Comparison of ENCODE assay signal across 19 cellular contexts in genomic region chr12:124297389-124297788, GRCh38. TPM values are rescaled to one million over a fixed set of nuclear protein-coding genes. Genes with fewer than 3 reads are reported as not detected.
DNase-seq lines count a peak whose midpoint lies in the region; ATAC-seq, FAIRE-seq and TF ChIP-seq lines count a peak whose summit lies in the region.
"Had no signal": no experiment of that assay in that cellular context is flagged by ENCODE, and none has a peak within 500 bp of the region (broad histone marks: within the 10 kb centered on the region; RNA-seq: fewer than 3 reads in every experiment).

No MANE protein-coding gene starts in this region.

- 95% methylated on average over 4 of the region's 4 CpGs for WGBS in smooth muscle cell (ENCODE audit: low lambda C conversion rate)
- 80 to 90% methylated on average over 2 to 3 of the region's 4 CpGs for whole genome bisulfite sequencing in gastroesophageal sphincter (ENCODE audit: low coverage in 1 of 2), 2 donors

- H3K4me3 ChIP-seq in astrocyte of the cerebellum (ENCODE audit: low read depth, low read length) (peak overlapping the region; percentile 60), endothelial cell of umbilical vein (replicated peaks in 1 of 3; ENCODE audit: insufficient read depth in 1 of 3, low read depth in 1 of 3, low read length in 3 of 3) (peak overlapping the region in 2 of 3 experiments; percentile 62 to 76), neural progenitor cell (no peak overlapping the region), smooth muscle cell (peak overlapping the region; percentile 71), gastroesophageal sphincter (no peak overlapping the region)

- TF ChIP-seq CTCF in astrocyte of the cerebellum (IDR thresholded peaks at IDR 0.05; ENCODE audit: low read depth, low read length, missing control alignments) (no peak), endothelial cell of umbilical vein (IDR thresholded peaks at IDR 0.05; ENCODE audit: extremely low read depth in 1 of 2, insufficient read depth in 1 of 2, low read depth in 1 of 2, low read length in 2 of 2) (no peak), neural progenitor cell (IDR thresholded peaks at IDR 0.05) (no peak), smooth muscle cell (IDR thresholded peaks at IDR 0.05; ENCODE audit: borderline replicate concordance, insufficient read depth, poor library complexity, severe bottlenecking) (no peak), gastroesophageal sphincter (IDR thresholded peaks at IDR 0.05) (no peak)

- DNase-seq in astrocyte of the cerebellum (ENCODE audit: low read depth) (no peak), endothelial cell of umbilical vein (ENCODE audit: low read depth, low spot score) (no peak), neural progenitor cell (ENCODE audit: low spot score) (no peak), smooth muscle cell (lab: John Stamatoyannopoulos, UW; ENCODE audit: unreplicated experiment) (no peak), NAMALWA (ENCODE audit: low spot score) (no peak)
- no peak for DNase-seq in activated T-cell treated with anti-CD3 and anti-CD28 coated beads, Interleukin-2, amount 50 U/mL, for 72 hours
- DNase-seq: COR-L47, DMS153, H9, NCI-H1417, NCI-H187 treated with DMSO at 0.1 percent for 48 hours, NCI-H446, OCI-M1, RPMI8226, SIG-M5 had no signal

- dilution Hi-C loops in endothelial cell of umbilical vein (cut with MboI; ENCODE audit: extremely low pct_ligation_motif_present, low sequenced_read_pairs) = no loop called here

- TF ChIP-seq EP300 in gastroesophageal sphincter (IDR thresholded peaks at IDR 0.05) = no peak

- peaks cover 30% of the 10 kb centered on the region for H3K4me1 Mint-ChIP-seq in neural progenitor cell
- H3K4me1 Mint-ChIP-seq in activated T-cell treated with anti-CD3 and anti-CD28 coated beads, Interleukin-2, amount 50 U/mL, for 72 hours (ENCODE audit: low read depth) = no peaks in the 10 kb centered on the region

- H3K9me3 ChIP-seq in endothelial cell of umbilical vein (replicated peaks; ENCODE audit: control insufficient read depth, insufficient read depth, low read length) = no peaks in the 10 kb centered on the region
- H3K9me3 ChIP-seq in neural progenitor cell (ENCODE audit: low read depth) = no peaks in the 10 kb centered on the region
- H3K9me3 ChIP-seq in smooth muscle cell (replicated peaks; ENCODE audit: low read depth) = no peaks in the 10 kb centered on the region
- H3K9me3 ChIP-seq in gastroesophageal sphincter = no peaks in the 10 kb centered on the region

- H3K27me3 ChIP-seq in endothelial cell of umbilical vein (ENCODE audit: control insufficient read depth in 2 of 2, insufficient read depth in 2 of 2, low read length in 2 of 2) (no peaks in the 10 kb centered on the region), neural progenitor cell (peaks cover 37% of the 10 kb centered on the region), smooth muscle cell (ENCODE audit: low read depth) (peaks cover 11% of the 10 kb centered on the region), gastroesophageal sphincter (peaks cover 32% of the 10 kb centered on the region)

- no peaks in the 10 kb centered on the region for H3K9me1 ChIP-seq in endothelial cell of umbilical vein (replicated peaks; ENCODE audit: control insufficient read depth, extremely low read depth, insufficient read depth, low read length)

- FAIRE-seq in endothelial cell of umbilical vein (lab: Jason Lieb, UNC) = no peak
- FAIRE-seq: HTR-8/SVneo had no signal

- H3K79me2 ChIP-seq in endothelial cell of umbilical vein (ENCODE audit: control insufficient read depth, insufficient read depth, low read length) (peaks cover 69% of the 10 kb centered on the region), neural progenitor cell (ENCODE audit: low read depth) (no peaks in the 10 kb centered on the region), smooth muscle cell (ENCODE audit: low read depth) (peaks cover 4% of the 10 kb centered on the region)

- peak overlapping the region; percentile 7 for H3K27ac ChIP-seq in endothelial cell of umbilical vein (ENCODE audit: insufficient read depth, low read depth, low read length)
- no peak overlapping the region for H3K27ac ChIP-seq in neural progenitor cell
- no peak overlapping the region for H3K27ac ChIP-seq in smooth muscle cell (ENCODE audit: low read depth)
- no peak overlapping the region for H3K27ac ChIP-seq in gastroesophageal sphincter
- H3K27ac ChIP-seq: HL-60 had no signal

- no peak for TF ChIP-seq POLR2A in endothelial cell of umbilical vein (IDR thresholded peaks at IDR 0.05; ENCODE audit: low read depth, low read length)
- no peak for TF ChIP-seq POLR2A in gastroesophageal sphincter (IDR thresholded peaks at IDR 0.05)

- in situ Hi-C loops in astrocyte of the cerebellum (cut with HindIII; ENCODE audit: low sequenced_read_pairs) = no loop called here

- no TSS peak for BruUV-seq in endothelial cell of umbilical vein (replicated peaks; lab: Mats Ljungman, UMichigan)

- no peak for ATAC-seq in activated T-cell treated with anti-CD3 and anti-CD28 coated beads, Interleukin-2, amount 50 U/mL, for 72 hours (replicated peaks in 1 of 2)
- ATAC-seq in gastroesophageal sphincter (no peak), HG03039 (IDR thresholded peaks at IDR 0.05; ENCODE audit: unreplicated experiment) (no peak)

- intact Hi-C loops in endothelial cell of umbilical vein (cut with micrococcal nuclease) = loop anchor here (5.0 kb wide), 1 partner anchor 245 kb away; no protein-coding TSS in a partner anchor

- H3K4me2 ChIP-seq in endothelial cell of umbilical vein (ENCODE audit: insufficient read depth, low read length) (peak overlapping the region; percentile 71), neural progenitor cell (no peak overlapping the region), smooth muscle cell (peak overlapping the region; percentile 96)

- POLR2A ChIA-PET in endothelial cell of umbilical vein (lab: Charles Lee) = no interaction called here

- peaks cover 2% of the 10 kb centered on the region for H3K9me3 Mint-ChIP-seq in neural progenitor cell
- H3K9me3 Mint-ChIP-seq in activated T-cell treated with anti-CD3 and anti-CD28 coated beads, Interleukin-2, amount 50 U/mL, for 72 hours = no peaks in the 10 kb centered on the region

- CTCF ChIA-PET in endothelial cell of umbilical vein (lab: Charles Lee) = interaction anchor here (1.2 to 2.2 kb wide), 3 partner anchors 24 to 254 kb away, joined by 3 to 27 read pairs (median 3); no protein-coding TSS in a partner anchor

- peak overlapping the region; percentile 72 for H3K4me3 Mint-ChIP-seq in neural progenitor cell
- no peak overlapping the region for H3K4me3 Mint-ChIP-seq in activated T-cell treated with anti-CD3 and anti-CD28 coated beads, Interleukin-2, amount 50 U/mL, for 72 hours

- peaks cover 41% of the 10 kb centered on the region for H3K27me3 Mint-ChIP-seq in neural progenitor cell (ENCODE audit: insufficient read depth, low read depth)
- peaks cover 38% of the 10 kb centered on the region for H3K27me3 Mint-ChIP-seq in activated T-cell treated with anti-CD3 and anti-CD28 coated beads, Interleukin-2, amount 50 U/mL, for 72 hours (ENCODE audit: low read depth)

- H3K27ac Mint-ChIP-seq in neural progenitor cell = no peak overlapping the region
- H3K27ac Mint-ChIP-seq in activated T-cell treated with anti-CD3 and anti-CD28 coated beads, Interleukin-2, amount 50 U/mL, for 72 hours = no peak overlapping the region
- H3K27ac Mint-ChIP-seq: H9 had no signal

- peaks cover 21% of the 10 kb centered on the region for H3K4me1 ChIP-seq in endothelial cell of umbilical vein (ENCODE audit: control insufficient read depth, extremely low read depth, insufficient read depth, low read length)
- H3K4me1 ChIP-seq in neural progenitor cell = peaks cover 29% of the 10 kb centered on the region
- H3K4me1 ChIP-seq in smooth muscle cell (ENCODE audit: low read depth) = peaks cover 13% of the 10 kb centered on the region
- peaks cover 2 to 28% (median 10%) of the 10 kb centered on the region in 3 donors for H3K4me1 ChIP-seq in gastroesophageal sphincter

- peak overlapping the region; percentile 37 for H3K9ac ChIP-seq in endothelial cell of umbilical vein (replicated peaks; ENCODE audit: extremely low read depth, insufficient read depth, low read length)
- H3K9ac ChIP-seq in neural progenitor cell = no peak overlapping the region
- H3K9ac ChIP-seq in smooth muscle cell (ENCODE audit: low read depth) = no peak overlapping the region

- H2AFZ ChIP-seq in endothelial cell of umbilical vein (ENCODE audit: low read depth, low read length) = peak overlapping the region; percentile 8
- H2AFZ ChIP-seq in neural progenitor cell (replicated peaks) = no peak overlapping the region
- no peak overlapping the region for H2AFZ ChIP-seq in smooth muscle cell (ENCODE audit: low read depth)

- H3F3A ChIP-seq in neural progenitor cell (ENCODE audit: low read depth) = peaks cover 14% of the 10 kb centered on the region
- H3F3A ChIP-seq in smooth muscle cell (ENCODE audit: low read depth) = peaks cover 3% of the 10 kb centered on the region

- H4K20me1 ChIP-seq in endothelial cell of umbilical vein (replicated peaks; ENCODE audit: control insufficient read depth, extremely low read depth, insufficient read depth, low read length) (no peaks in the 10 kb centered on the region), neural progenitor cell (ENCODE audit: low read depth) (no peaks in the 10 kb centered on the region), smooth muscle cell (ENCODE audit: low read depth) (peaks cover 41% of the 10 kb centered on the region)

- H3K36me3 ChIP-seq in endothelial cell of umbilical vein (ENCODE audit: control insufficient read depth in 2 of 2, extremely low read depth in 1 of 2, insufficient read depth in 2 of 2, low read length in 2 of 2) (no peaks in the 10 kb centered on the region), neural progenitor cell (no peaks in the 10 kb centered on the region), smooth muscle cell (ENCODE audit: low read depth) (no peaks in the 10 kb centered on the region), gastroesophageal sphincter (no peaks in the 10 kb centered on the region)

- no peaks in the 10 kb centered on the region for H3K36me3 Mint-ChIP-seq in neural progenitor cell
- no peaks in the 10 kb centered on the region for H3K36me3 Mint-ChIP-seq in activated T-cell treated with anti-CD3 and anti-CD28 coated beads, Interleukin-2, amount 50 U/mL, for 72 hours (ENCODE audit: insufficient read depth in 2 of 2)

RNA-seq across cellular contexts. Expression of gene RFLNA, which starts 2.5 kb away (rescaled TPM):
- total RNA-seq in endothelial cell of umbilical vein (3.4 and 19.7 TPM in 2 replicates), neural progenitor cell (ENCODE audit: low replicate concordance) (1.4 and 2.8 TPM in 2 replicates), smooth muscle cell (22.9 and 30.2 TPM in 2 replicates), gastroesophageal sphincter (1 to 10 TPM in 1 of 4 donors, under 1 TPM in 2, not detected in 1; 0.39 to 1.2 (median 0.54) TPM)
- polyA plus RNA-seq in endothelial cell of umbilical vein (24.5 and 51.1 TPM in 2 replicates), smooth muscle cell (37.2 and 51.5 TPM in 2 replicates)
- polyA plus RNA-seq in endothelial cell of umbilical vein (2011; cell fraction: cytosol; rRNA removed) = 28.4 and 36.0 TPM in 2 replicates
- polyA plus RNA-seq in endothelial cell of umbilical vein (2011; cell fraction: nucleus; rRNA removed) = 22.4 and 26.9 TPM in 2 replicates
- polyA plus RNA-seq in endothelial cell of umbilical vein (2012) = 107 and 123 TPM in 2 replicates
- 22.9 and 29.5 TPM in 2 replicates for polyA minus RNA-seq in endothelial cell of umbilical vein
- polyA minus RNA-seq in endothelial cell of umbilical vein (2011; cell fraction: cytosol; rRNA and poly(A)+ RNA removed) = not detected
- polyA minus RNA-seq in endothelial cell of umbilical vein (2011; cell fraction: nucleus; rRNA and poly(A)+ RNA removed) = 4.8 and 10.7 TPM in 2 replicates
- not detected for total RNA-seq in activated T-cell treated with anti-CD3 and anti-CD28 coated beads, Interleukin-2, amount 50 U/mL, for 72 hours

Comparison
In these comparisons a context has a peak if more than half of its experiments do, and no peak if none do; other contexts are left out.
1. H3K4me3 ChIP-seq: peak in astrocyte of the cerebellum (single experiment), endothelial cell of umbilical vein (2 of 3) and smooth muscle cell (single experiment); none in neural progenitor cell (single experiment) and gastroesophageal sphincter (0 of 2).